In genomic region chr1:151884445-151884844, GRCh38 we compare ENCODE assay signal across 18 cellular contexts. TPM values are rescaled to one million over a fixed set of nuclear protein-coding genes. Genes with fewer than 3 reads are reported as not detected.
"Had no signal": no experiment of that assay in that cellular context is flagged by ENCODE, and none has a peak within 500 bp of the region (broad histone marks: within the 10 kb centered on the region; RNA-seq: fewer than 3 reads in every experiment).

No MANE protein-coding gene starts in this region.

RNA-seq across cellular contexts. Expression of gene THEM5, which starts 30.9 kb away (rescaled TPM):
- total RNA-seq: naive thymus-derived CD8-positive, alpha-beta T cell; natural killer cell treated with Interleukin-12 subunit alpha and Interleukin-12 subunit beta and Interleukin-15 and Interleukin-18, amount 100 ng/mL, for 72 hours; neural crest cell; omental fat pad; osteocyte; posterior vena cava; prostate gland; pulmonary artery endothelial cell; right atrium auricular region; sciatic nerve; testis; transverse colon; upper lobe of right lung; urinary bladder; uterus had no signal
- polyA plus RNA-seq: naive thymus-derived CD8-positive, alpha-beta T cell; pancreas; spleen; urinary bladder had no signal

RNA-seq across cellular contexts. Expression of gene C2CD4D, which starts 44.8 kb away (rescaled TPM):
- total RNA-seq: osteocyte, posterior vena cava, right atrium auricular region, smooth muscle cell, transverse colon, urinary bladder, uterus had no signal
- polyA plus RNA-seq: smooth muscle cell had no signal

RNA-seq across cellular contexts. Expression of gene RORC, which starts 52.8 kb away (rescaled TPM):
- total RNA-seq: naive thymus-derived CD8-positive, alpha-beta T cell; osteocyte; posterior vena cava; pulmonary artery endothelial cell; smooth muscle cell had no signal
- polyA plus RNA-seq: smooth muscle cell had no signal
